16 cellular contexts compared by ENCODE assay signal in the genomic region with DNA sequence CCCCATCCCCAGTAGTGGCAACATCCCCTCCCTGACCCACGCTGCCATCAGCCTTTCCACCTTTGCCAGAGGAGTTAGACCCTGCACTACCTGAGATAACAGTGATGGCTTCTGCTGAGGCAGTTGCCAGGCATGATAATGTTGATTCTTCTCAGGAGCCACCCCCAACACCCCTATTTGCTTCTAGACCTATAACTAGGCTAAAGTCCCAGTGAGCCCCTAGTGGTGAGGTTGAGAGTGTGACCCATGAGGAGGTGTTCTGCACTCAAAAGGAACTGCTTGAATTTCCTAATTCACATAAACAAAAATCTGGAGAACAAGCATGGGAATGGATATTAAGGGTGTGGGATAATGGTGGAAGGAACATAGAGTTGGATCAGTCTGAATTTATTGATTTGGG.
DNase-seq lines count a peak whose midpoint lies in the region; ATAC-seq and TF ChIP-seq lines count a peak whose summit lies in the region.
"Had no signal": no experiment of that assay in that cellular context is flagged by ENCODE, and none has a peak within 500 bp of the region (broad histone marks: within the 10 kb centered on the region; RNA-seq: fewer than 3 reads in every experiment).

No MANE protein-coding gene starts in this region.

- no peak overlapping the region; the same call in 1 of the 2 replicates for H2BK120ac ChIP-seq in IMR-90 (ENCODE audit: low read depth, low read length)

- no peak for ATAC-seq in IMR-90 (ENCODE audit: low read depth)
- ATAC-seq in WTC11 = peak; percentile 38; the same call in 1 of the 2 replicates
- ATAC-seq: natural killer cell treated with Interleukin-12 subunit alpha and Interleukin-12 subunit beta and Interleukin-15 and Interleukin-18, amount 100 ng/mL, for 72 hours; psoas muscle had no signal

- 80% methylated on average over 1 of the region's 1 CpG; no CpG with 5 or more reads in 1 of the 2 experiments for WGBS in IMR-90 (ENCODE audit: extremely low coverage in 2 of 2, insufficient read length in 1 of 2), 2 experiments

- no peaks in the 10 kb centered on the region for H3K79me1 ChIP-seq in IMR-90 (ENCODE audit: low read depth in 1 of 2, low read length in 2 of 2)

- no peak overlapping the region for H3K18ac ChIP-seq in IMR-90 (ENCODE audit: low read depth, low read length)

- no peak overlapping the region for H3K14ac ChIP-seq in IMR-90 (replicated peaks; ENCODE audit: low read depth, low read length)

- H4K8ac ChIP-seq in IMR-90 (ENCODE audit: low read depth in 2 of 2, low read length in 2 of 2) = no peak overlapping the region

- H2AFZ ChIP-seq in IMR-90 (replicated peaks; ENCODE audit: low read length, poor library complexity) (no peak overlapping the region), neural progenitor cell (replicated peaks) (no peak overlapping the region)

- H3K4me2 ChIP-seq in IMR-90 (ENCODE audit: low read depth, low read length) (no peak overlapping the region), neural progenitor cell (no peak overlapping the region)

- TF ChIP-seq CTCF in GM12864 (IDR thresholded peaks at IDR 0.05; ENCODE audit: low read depth, low read length, missing control alignments) = peak; percentile 38
- TF ChIP-seq CTCF in IMR-90 (conservative IDR thresholded peaks at IDR 0.05; ENCODE audit: low read depth, low read length) = no peak
- no peak for TF ChIP-seq CTCF in WTC11 (IDR thresholded peaks at IDR 0.05)
- TF ChIP-seq CTCF in neural progenitor cell (IDR thresholded peaks at IDR 0.05) = peak; percentile 37
- no peak for TF ChIP-seq CTCF in GM20000 (IDR thresholded peaks at IDR 0.05; ENCODE audit: extremely low read depth, missing control alignments)

- H3K36me3 Mint-ChIP-seq in WTC11 (no peaks in the 10 kb centered on the region), neural progenitor cell (no peaks in the 10 kb centered on the region)
- H3K36me3 Mint-ChIP-seq: natural killer cell treated with Interleukin-12 subunit alpha and Interleukin-12 subunit beta and Interleukin-15 and Interleukin-18, amount 100 ng/mL, for 72 hours had no signal

- no TSS peak for BruUV-seq in IMR-90 (replicated peaks; lab: Mats Ljungman, UMichigan)

- 0 out of 2 replicates have a peak overlapping the region, but pooled peaks have one; percentile 19 for H3K4ac ChIP-seq in IMR-90 (ENCODE audit: low read depth, low read length)

- POLR2A ChIA-PET in IMR-90 (lab: Charles Lee; ENCODE audit: unreplicated experiment) = no interaction called here
- POLR2A ChIA-PET in WTC11 (lab: Charles Lee) = no interaction called here

- H2AK5ac ChIP-seq in IMR-90 (ENCODE audit: low read depth, low read length) = no peak overlapping the region

- CTCF ChIA-PET in IMR-90 (lab: Yijun Ruan, JAX) = no interaction called here
- CTCF ChIA-PET in WTC11 (lab: Charles Lee) = interaction anchor here (0.6 to 1.4 kb wide), 2 partner anchors 62 to 87 kb away, joined by 3 to 4 read pairs; no protein-coding TSS in a partner anchor

- DNase-seq in GM12864 (ENCODE audit: low read depth) (no peak), IMR-90 (no peak), WTC11 (ENCODE audit: low spot score) (peak; percentile 23), neural progenitor cell (ENCODE audit: low spot score) (peak; percentile 7), KG1 (lab: John Stamatoyannopoulos, UW) (no peak), ureter (ENCODE audit: low spot score) (no peak), GM20000 (ENCODE audit: low spot score) (no peak)
- DNase-seq: activated CD4-positive, CD25-positive, alpha-beta regulatory T cell; caudate nucleus; effector CD8-positive, alpha-beta T cell; kidney glomerular epithelial cell; psoas muscle; spleen; testis had no signal

- H3K36me3 ChIP-seq in IMR-90 (ENCODE audit: control insufficient read depth, insufficient read depth, low read length) (no peaks in the 10 kb centered on the region), neural progenitor cell (no peaks in the 10 kb centered on the region)
- H3K36me3 ChIP-seq: spleen had no signal

- H3K27ac ChIP-seq in IMR-90 (ENCODE audit: insufficient read depth, low read length) = no peak overlapping the region
- H3K27ac ChIP-seq in neural progenitor cell = no peak overlapping the region
- H3K27ac ChIP-seq: psoas muscle, spleen, testis had no signal

- no peak overlapping the region for H2AK9ac ChIP-seq in IMR-90 (replicated peaks; ENCODE audit: low read depth, low read length, poor library complexity)

- H4K91ac ChIP-seq in IMR-90 (ENCODE audit: insufficient read depth, low read depth, low read length) = no peak overlapping the region

- in situ Hi-C loops in IMR-90 (cut with MboI; ENCODE audit: low sequenced_read_pairs) = no loop called here

- dilution Hi-C loops in IMR-90 (cut with HindIII; ENCODE audit: low sequenced_read_pairs, unreplicated experiment) = no loop called here

- H3K4me1 ChIP-seq in IMR-90 (ENCODE audit: control insufficient read depth, insufficient read depth, low read length) (peaks cover 10% of the 10 kb centered on the region), neural progenitor cell (peaks cover 8% of the 10 kb centered on the region)
- H3K4me1 ChIP-seq: psoas muscle, spleen, testis had no signal

- peak overlapping the region; percentile 37; the same call in 1 of the 2 replicates for H4K5ac ChIP-seq in IMR-90 (ENCODE audit: low read depth, low read length)

- H3K27me3 ChIP-seq in IMR-90 (ENCODE audit: control insufficient read depth, insufficient read depth, low read length) (no peaks in the 10 kb centered on the region), neural progenitor cell (no peaks in the 10 kb centered on the region)
- H3K27me3 ChIP-seq: spleen, testis had no signal

- intact Hi-C loops in IMR-90 (cut with micrococcal nuclease) = no loop called here

- H2BK15ac ChIP-seq in IMR-90 (ENCODE audit: low read depth, low read length) = no peak overlapping the region

- H3K27ac Mint-ChIP-seq in WTC11 = no peak overlapping the region
- H3K27ac Mint-ChIP-seq in neural progenitor cell = no peak overlapping the region
- H3K27ac Mint-ChIP-seq: activated T-helper 2 cell treated with anti-CD3 and anti-CD28 coated beads, Interferon-gamma antibody, Interleukin-2, Interleukin-4, amounts not matched to agents 10 μg/mL and 5 μg/mL and 100 μg/mL, durations not matched to agents 14 hours and 24 hours and 36 hours; natural killer cell treated with Interleukin-12 subunit alpha and Interleukin-12 subunit beta and Interleukin-15 and Interleukin-18, amount 100 ng/mL, for 72 hours had no signal

- no peaks in the 10 kb centered on the region for H3K27me3 Mint-ChIP-seq in WTC11 (ENCODE audit: low read depth)
- no peaks in the 10 kb centered on the region for H3K27me3 Mint-ChIP-seq in neural progenitor cell (ENCODE audit: insufficient read depth, low read depth)
- H3K27me3 Mint-ChIP-seq: natural killer cell treated with Interleukin-12 subunit alpha and Interleukin-12 subunit beta and Interleukin-15 and Interleukin-18, amount 100 ng/mL, for 72 hours had no signal

- H2BK20ac ChIP-seq in IMR-90 (ENCODE audit: low read depth, low read length) = peak overlapping the region; percentile 25; the same call in 1 of the 2 replicates

- no peaks in the 10 kb centered on the region for H3K79me2 ChIP-seq in neural progenitor cell (ENCODE audit: low read depth)

- H3K9me3 ChIP-seq in IMR-90 (ENCODE audit: control insufficient read depth, insufficient read depth, low read length) (no peaks in the 10 kb centered on the region), neural progenitor cell (ENCODE audit: low read depth) (no peaks in the 10 kb centered on the region)
- H3K9me3 ChIP-seq: psoas muscle, testis had no signal

- no peak overlapping the region for H3K9ac ChIP-seq in IMR-90 (ENCODE audit: low read depth, low read length)
- H3K9ac ChIP-seq in neural progenitor cell = no peak overlapping the region

- H3K9me1 ChIP-seq in IMR-90 (ENCODE audit: insufficient read depth, low read length) = no peaks in the 10 kb centered on the region

- TF ChIP-seq POLR2A in IMR-90 (IDR thresholded peaks at IDR 0.05; ENCODE audit: low read depth, low read length) = no peak

- no peak overlapping the region for H3K23ac ChIP-seq in IMR-90 (ENCODE audit: low read depth, low read length)

- peaks cover 7% of the 10 kb centered on the region for H3K4me1 Mint-ChIP-seq in WTC11
- H3K4me1 Mint-ChIP-seq in neural progenitor cell = peaks cover 6% of the 10 kb centered on the region

- no peak for TF ChIP-seq RAD21 in IMR-90 (IDR thresholded peaks at IDR 0.05; ENCODE audit: low read length)

- H4K20me1 ChIP-seq in IMR-90 (ENCODE audit: insufficient read depth, low read length) (no peaks in the 10 kb centered on the region), neural progenitor cell (ENCODE audit: low read depth) (no peaks in the 10 kb centered on the region)

- H3F3A ChIP-seq in neural progenitor cell (ENCODE audit: low read depth) = no peaks in the 10 kb centered on the region

- H3K4me3 Mint-ChIP-seq in WTC11 = no peak overlapping the region
- no peak overlapping the region for H3K4me3 Mint-ChIP-seq in neural progenitor cell
- H3K4me3 Mint-ChIP-seq: natural killer cell treated with Interleukin-12 subunit alpha and Interleukin-12 subunit beta and Interleukin-15 and Interleukin-18, amount 100 ng/mL, for 72 hours had no signal

- H2BK5ac ChIP-seq in IMR-90 (ENCODE audit: low read depth, low read length, poor library complexity, severe bottlenecking) = no peak overlapping the region

- peaks cover 18% of the 10 kb centered on the region for H3K9me3 Mint-ChIP-seq in WTC11
- peaks cover 3% of the 10 kb centered on the region for H3K9me3 Mint-ChIP-seq in neural progenitor cell
- H3K9me3 Mint-ChIP-seq: activated T-helper 2 cell treated with anti-CD3 and anti-CD28 coated beads, Interferon-gamma antibody, Interleukin-2, Interleukin-4, amounts not matched to agents 10 μg/mL and 5 μg/mL and 100 μg/mL, durations not matched to agents 14 hours and 24 hours and 36 hours had no signal

- H3K56ac ChIP-seq in IMR-90 (ENCODE audit: extremely low read depth, insufficient read depth, low read length) = no peak overlapping the region

- no peak overlapping the region for H3K4me3 ChIP-seq in GM12864 (ENCODE audit: low read depth, low read length)
- H3K4me3 ChIP-seq in IMR-90 (ENCODE audit: insufficient read depth, low read depth, low read length) = no peak overlapping the region
- no peak overlapping the region for H3K4me3 ChIP-seq in neural progenitor cell
- H3K4me3 ChIP-seq: psoas muscle, spleen, testis had no signal

TF ChIP-seq in IMR-90, 13 proteins besides CTCF, POLR2A, EP300 and RAD21 (continues in another document):
- TF ChIP-seq MAFK (IDR thresholded peaks at IDR 0.05; ENCODE audit: low read depth, low read length) (no peak), MXI1 (IDR thresholded peaks at IDR 0.05; ENCODE audit: borderline replicate concordance, low read depth, low read length) (no peak), FOS (IDR thresholded peaks at IDR 0.05; ENCODE audit: low read depth, low read length) (no peak)

TF ChIP-seq in WTC11, 78 proteins besides CTCF, POLR2A, EP300 and RAD21 (continues in another document):
- TF ChIP-seq SP1 (CRISPR knock-in tag; conservative IDR thresholded peaks at IDR 0.05) (no peak), NR3C1 (CRISPR knock-in tag; conservative IDR thresholded peaks at IDR 0.05; ENCODE audit: low read depth) (no peak), SOX15 (CRISPR knock-in tag; IDR thresholded peaks at IDR 0.05) (no peak), JAZF1 (CRISPR knock-in tag; IDR thresholded peaks at IDR 0.05) (no peak), NFYB (CRISPR knock-in tag; conservative IDR thresholded peaks at IDR 0.05; ENCODE audit: low read depth) (no peak)

Comparison
In these comparisons a context has a peak if more than half of its experiments do, and no peak if none do; other contexts are left out.
1. DNase-seq: peak in WTC11 (single experiment) and neural progenitor cell (single experiment); none in GM12864 (single experiment), IMR-90 (single experiment), KG1 (single experiment), ureter (single experiment) and GM20000 (single experiment).
2. CTCF ChIP-seq: peak in GM12864 (single experiment) and neural progenitor cell (single experiment); none in IMR-90 (single experiment), WTC11 (single experiment) and GM20000 (single experiment).